ENCODE assay signal across 8 cellular contexts in genomic region chr17:28317965-28318758, GRCh38. TPM values are rescaled to one million over a fixed set of nuclear protein-coding genes. Genes with fewer than 3 reads are reported as not detected.
DNase-seq lines count a peak whose midpoint lies in the region; ATAC-seq lines count a peak whose summit lies in the region.

No MANE protein-coding gene starts in this region.

- H3K4me1 Mint-ChIP-seq in activated CD8-positive, alpha-beta memory T cell treated with anti-CD3 and anti-CD28 coated beads, Interleukin-2, amount 10 ng/mL, durations not matched to agents 7 days and 5 days = peaks cover 42% of the 10 kb centered on the region
- peaks cover 41% of the 10 kb centered on the region for H3K4me1 Mint-ChIP-seq in activated CD4-positive, alpha-beta memory T cell treated with anti-CD3 and anti-CD28 coated beads, Interleukin-2, amount 10 ng/mL, durations not matched to agents 7 days and 5 days
- H3K4me1 Mint-ChIP-seq in stimulated activated naive CD8-positive, alpha-beta T cell treated with anti-CD3 and anti-CD28 coated beads, Interleukin-15, Interleukin-2, amounts not matched to agents 100 ng/mL and 50 ng/mL, for 24 hours (ENCODE audit: low read depth) = peaks cover 31% of the 10 kb centered on the region

- peaks cover 2% of the 10 kb centered on the region for H3K27me3 Mint-ChIP-seq in activated CD8-positive, alpha-beta memory T cell treated with anti-CD3 and anti-CD28 coated beads, Interleukin-2, amount 10 ng/mL, durations not matched to agents 7 days and 5 days
- H3K27me3 Mint-ChIP-seq in activated CD4-positive, alpha-beta memory T cell treated with anti-CD3 and anti-CD28 coated beads, Interleukin-2, amount 10 ng/mL, durations not matched to agents 7 days and 5 days = peaks cover 4% of the 10 kb centered on the region
- peaks cover 2% of the 10 kb centered on the region for H3K27me3 Mint-ChIP-seq in stimulated activated naive CD8-positive, alpha-beta T cell treated with anti-CD3 and anti-CD28 coated beads, Interleukin-15, Interleukin-2, amounts not matched to agents 100 ng/mL and 50 ng/mL, for 24 hours

- peaks cover 7% of the 10 kb centered on the region for H3K36me3 Mint-ChIP-seq in activated CD8-positive, alpha-beta memory T cell treated with anti-CD3 and anti-CD28 coated beads, Interleukin-2, amount 10 ng/mL, durations not matched to agents 7 days and 5 days
- no peaks in the 10 kb centered on the region for H3K36me3 Mint-ChIP-seq in activated CD4-positive, alpha-beta memory T cell treated with anti-CD3 and anti-CD28 coated beads, Interleukin-2, amount 10 ng/mL, durations not matched to agents 7 days and 5 days (ENCODE audit: low read depth)
- peaks cover 27% of the 10 kb centered on the region for H3K36me3 Mint-ChIP-seq in stimulated activated naive CD8-positive, alpha-beta T cell treated with anti-CD3 and anti-CD28 coated beads, Interleukin-15, Interleukin-2, amounts not matched to agents 100 ng/mL and 50 ng/mL, for 24 hours (ENCODE audit: low read depth)

- peak overlapping the region; percentile 81 for H3K9ac ChIP-seq in iPS-15b (ENCODE audit: low read depth, low read length)

- H3K36me3 ChIP-seq in iPS-15b (ENCODE audit: control insufficient read depth, insufficient read depth, low read length) = no peaks in the 10 kb centered on the region

- peak overlapping the region; percentile 94 for H3K4me3 Mint-ChIP-seq in activated CD8-positive, alpha-beta memory T cell treated with anti-CD3 and anti-CD28 coated beads, Interleukin-2, amount 10 ng/mL, durations not matched to agents 7 days and 5 days
- H3K4me3 Mint-ChIP-seq in activated CD4-positive, alpha-beta memory T cell treated with anti-CD3 and anti-CD28 coated beads, Interleukin-2, amount 10 ng/mL, durations not matched to agents 7 days and 5 days = peak overlapping the region; percentile 89
- H3K4me3 Mint-ChIP-seq in stimulated activated naive CD8-positive, alpha-beta T cell treated with anti-CD3 and anti-CD28 coated beads, Interleukin-15, Interleukin-2, amounts not matched to agents 100 ng/mL and 50 ng/mL, for 24 hours = peak overlapping the region; percentile 89

- H3K4me1 ChIP-seq in iPS-15b (ENCODE audit: control insufficient read depth, insufficient read depth, low read length) = peaks cover 8% of the 10 kb centered on the region

- no peaks in the 10 kb centered on the region for H3K9me3 Mint-ChIP-seq in activated CD8-positive, alpha-beta memory T cell treated with anti-CD3 and anti-CD28 coated beads, Interleukin-2, amount 10 ng/mL, durations not matched to agents 7 days and 5 days (ENCODE audit: low read depth)
- H3K9me3 Mint-ChIP-seq in activated CD4-positive, alpha-beta memory T cell treated with anti-CD3 and anti-CD28 coated beads, Interleukin-2, amount 10 ng/mL, durations not matched to agents 7 days and 5 days = no peaks in the 10 kb centered on the region
- H3K9me3 Mint-ChIP-seq in stimulated activated naive CD8-positive, alpha-beta T cell treated with anti-CD3 and anti-CD28 coated beads, Interleukin-15, Interleukin-2, amounts not matched to agents 100 ng/mL and 50 ng/mL, for 24 hours = no peaks in the 10 kb centered on the region

- CTCF ChIA-PET in activated CD8-positive, alpha-beta memory T cell treated with anti-CD3 and anti-CD28 coated beads, Interleukin-2, amount 10 ng/mL, durations not matched to agents 7 days and 5 days (lab: Charles Lee) = interaction anchor here (0.7 to 5.2 kb wide), 11 partner anchors 9 to 424 kb away, joined by 3 to 31 read pairs (median 3); partner anchors contain the start of genes IFT20, LYRM9, POLDIP2 and TNFAIP1
- CTCF ChIA-PET in activated CD4-positive, alpha-beta memory T cell treated with anti-CD3 and anti-CD28 coated beads, Interleukin-2, amount 10 ng/mL, durations not matched to agents 7 days and 5 days (lab: Charles Lee) = interaction anchor here (0.5 to 2.8 kb wide), 5 partner anchors 15 to 183 kb away, joined by 3 to 13 read pairs (median 5); partner anchors contain the start of genes IFT20 and TNFAIP1

- POLR2A ChIA-PET in activated CD4-positive, alpha-beta memory T cell treated with anti-CD3 and anti-CD28 coated beads, Interleukin-2, amount 10 ng/mL, durations not matched to agents 7 days and 5 days (lab: Charles Lee) = interaction anchor here (0.6 to 4.4 kb wide), 7 partner anchors 10 to 853 kb away, joined by 3 to 30 read pairs (median 4); partner anchors contain the start of genes IFT20, POLDIP2 and TNFAIP1

- H3K4me3 ChIP-seq in iPS-15b (ENCODE audit: low read depth, low read length) = peak overlapping the region; percentile 92

- ATAC-seq in activated CD8-positive, alpha-beta memory T cell treated with anti-CD3 and anti-CD28 coated beads, Interleukin-2, amount 10 ng/mL, durations not matched to agents 7 days and 5 days = peak; percentile 3
- peak; percentile 17 for ATAC-seq in HG03196 (IDR thresholded peaks at IDR 0.05; ENCODE audit: unreplicated experiment)

- H3K27me3 ChIP-seq in iPS-15b (ENCODE audit: control insufficient read depth, insufficient read depth, low read length) = peaks cover 6% of the 10 kb centered on the region

- H3K27ac Mint-ChIP-seq in activated CD8-positive, alpha-beta memory T cell treated with anti-CD3 and anti-CD28 coated beads, Interleukin-2, amount 10 ng/mL, durations not matched to agents 7 days and 5 days = peak overlapping the region; percentile 89
- peak overlapping the region; percentile 33 for H3K27ac Mint-ChIP-seq in activated CD4-positive, alpha-beta memory T cell treated with anti-CD3 and anti-CD28 coated beads, Interleukin-2, amount 10 ng/mL, durations not matched to agents 7 days and 5 days
- H3K27ac Mint-ChIP-seq in stimulated activated naive CD8-positive, alpha-beta T cell treated with anti-CD3 and anti-CD28 coated beads, Interleukin-15, Interleukin-2, amounts not matched to agents 100 ng/mL and 50 ng/mL, for 24 hours = peak overlapping the region; percentile 86

- no peaks in the 10 kb centered on the region for H3K9me3 ChIP-seq in iPS-15b (ENCODE audit: control insufficient read depth, insufficient read depth, low read length)

- no peak for DNase-seq in activated CD8-positive, alpha-beta memory T cell treated with anti-CD3 and anti-CD28 coated beads, Interleukin-2, amount 10 ng/mL, durations not matched to agents 7 days and 5 days
- DNase-seq in activated CD8-positive, alpha-beta memory T cell treated with anti-CD3 and anti-CD28 coated beads, Interleukin-2, amount 50 U/mL, for 4 hours = no peak
- DNase-seq in activated CD4-positive, alpha-beta memory T cell treated with anti-CD3 and anti-CD28 coated beads, Interleukin-2, amount 10 ng/mL, durations not matched to agents 7 days and 5 days = no peak
- DNase-seq in midbrain (lab: John Stamatoyannopoulos, UW) = no peak
- no peak for DNase-seq in cortex of kidney (lab: John Stamatoyannopoulos, UW)

RNA-seq across cellular contexts. Expression of gene TMEM97, which starts 0.8 kb away (rescaled TPM):
- total RNA-seq in activated CD8-positive, alpha-beta memory T cell treated with anti-CD3 and anti-CD28 coated beads, Interleukin-2, amount 10 ng/mL, durations not matched to agents 7 days and 5 days = 10 to 100 TPM; 26.2 to 39.7 TPM
- total RNA-seq in activated CD4-positive, alpha-beta memory T cell treated with anti-CD3 and anti-CD28 coated beads, Interleukin-2, amount 10 ng/mL, durations not matched to agents 7 days and 5 days = 10 to 100 TPM; 23.3 to 26.6 TPM

RNA-seq across cellular contexts. Expression of gene IFT20, which starts 17.1 kb away (rescaled TPM):
- total RNA-seq in activated CD8-positive, alpha-beta memory T cell treated with anti-CD3 and anti-CD28 coated beads, Interleukin-2, amount 10 ng/mL, durations not matched to agents 7 days and 5 days = 10 to 100 TPM; 20.2 to 22.8 TPM
- total RNA-seq in activated CD4-positive, alpha-beta memory T cell treated with anti-CD3 and anti-CD28 coated beads, Interleukin-2, amount 10 ng/mL, durations not matched to agents 7 days and 5 days = 10 to 100 TPM; 22.2 to 25.7 TPM

RNA-seq across cellular contexts. Expression of gene TNFAIP1, which starts 17.4 kb away (rescaled TPM):
- 10 to 100 TPM; 19.5 to 22.2 TPM for total RNA-seq in activated CD8-positive, alpha-beta memory T cell treated with anti-CD3 and anti-CD28 coated beads, Interleukin-2, amount 10 ng/mL, durations not matched to agents 7 days and 5 days
- total RNA-seq in activated CD4-positive, alpha-beta memory T cell treated with anti-CD3 and anti-CD28 coated beads, Interleukin-2, amount 10 ng/mL, durations not matched to agents 7 days and 5 days = 10 to 100 TPM; 25.2 to 26.5 TPM

RNA-seq across cellular contexts. Expression of gene POLDIP2, which starts 39.2 kb away (rescaled TPM):
- 10 to 100 TPM; 68.6 to 83.5 TPM for total RNA-seq in activated CD8-positive, alpha-beta memory T cell treated with anti-CD3 and anti-CD28 coated beads, Interleukin-2, amount 10 ng/mL, durations not matched to agents 7 days and 5 days
- 10 to 100 TPM; 54.3 to 56.2 TPM for total RNA-seq in activated CD4-positive, alpha-beta memory T cell treated with anti-CD3 and anti-CD28 coated beads, Interleukin-2, amount 10 ng/mL, durations not matched to agents 7 days and 5 days

RNA-seq across cellular contexts. Expression of gene SEBOX, which starts 46.8 kb away (rescaled TPM):
- not detected for total RNA-seq in activated CD8-positive, alpha-beta memory T cell treated with anti-CD3 and anti-CD28 coated beads, Interleukin-2, amount 10 ng/mL, durations not matched to agents 7 days and 5 days
- not detected for total RNA-seq in activated CD4-positive, alpha-beta memory T cell treated with anti-CD3 and anti-CD28 coated beads, Interleukin-2, amount 10 ng/mL, durations not matched to agents 7 days and 5 days

Comparison
In these comparisons a context has a peak if more than half of its experiments do, and no peak if none do; other contexts are left out.
1. H3K27ac Mint-ChIP-seq: peak in every context shown above with its lines; median percentile 89 in activated CD8-positive, alpha-beta memory T cell treated with anti-CD3 and anti-CD28 coated beads, Interleukin-2, amount 10 ng/mL, durations not matched to agents 7 days and 5 days; 86 in stimulated activated naive CD8-positive, alpha-beta T cell treated with anti-CD3 and anti-CD28 coated beads, Interleukin-15, Interleukin-2, amounts not matched to agents 100 ng/mL and 50 ng/mL, for 24 hours; 33 in activated CD4-positive, alpha-beta memory T cell treated with anti-CD3 and anti-CD28 coated beads, Interleukin-2, amount 10 ng/mL, durations not matched to agents 7 days and 5 days.